ENCODE assay signal across 8 cellular contexts in genomic region chr7:74026406-74027123, GRCh38. TPM values are rescaled to one million over a fixed set of nuclear protein-coding genes. Genes with fewer than 3 reads are reported as not detected.
DNase-seq lines count a peak whose midpoint lies in the region; ATAC-seq, FAIRE-seq and TF ChIP-seq lines count a peak whose summit lies in the region.

No MANE protein-coding gene starts in this region.

- in situ Hi-C loops in GM13977 (cut with MboI; ENCODE audit: low pct_unique_long_range_greater_than_20kb, low sequenced_read_pairs, unreplicated experiment), result no loop called here

- POLR2A ChIA-PET in A549 (lab: Yijun Ruan, JAX), result interaction anchor here (0.5 kb wide), 1 partner anchor 212 kb away, joined by 6 read pairs; no protein-coding TSS in a partner anchor

- H3K9me3 ChIP-seq in A549 (no peaks in the 10 kb centered on the region), colonic mucosa (no peaks in the 10 kb centered on the region)

- intact Hi-C loops in colonic mucosa (cut with DNase I), result loop anchor here (5.0 to 10.0 kb wide), 2 partner anchors 132 to 159 kb away; no protein-coding TSS in a partner anchor
- intact Hi-C loops in lower leg skin (cut with DNase I; ENCODE audit: low total_unique reads), result loop anchor here (5.0 kb wide), 1 partner anchor 159 kb away; no protein-coding TSS in a partner anchor

- no peaks in the 10 kb centered on the region for H3K36me3 ChIP-seq in colonic mucosa

- CTCF ChIA-PET in A549 (lab: Yijun Ruan, JAX), result interaction anchor here (0.6 to 8.1 kb wide), 48 partner anchors 12 to 374 kb away, joined by 3 to 94 read pairs (median 6); partner anchors contain the start of genes METTL27 and TMEM270

- H3K27ac ChIP-seq in A549 (peak overlapping the region; percentile 36 to 46; a peak in 2 of 6 replicates), colonic mucosa (peak overlapping the region; percentile 37)

- TF ChIP-seq RAD21 in A549 (conservative IDR thresholded peaks at IDR 0.05 in 1 of 2, IDR thresholded peaks at IDR 0.05 in 1 of 2), result peak; percentile 77 to 81

- peak; percentile 60 to 88 for ATAC-seq in A549
- no peak for ATAC-seq in GM19324 (IDR thresholded peaks at IDR 0.05; ENCODE audit: low FRiP score, unreplicated experiment)

- peak overlapping the region; percentile 49; the same call in 2 of the 3 replicates for H3K4me2 ChIP-seq in A549

- DNase-seq in A549 (ENCODE audit: low read depth in 1 of 2, low spot score in 1 of 2) (peak; percentile 54 to 75), GM13977 (ENCODE audit: low spot score) (peak; percentile 88), NCI-H2196 (lab: John Stamatoyannopoulos, UW; ENCODE audit: unreplicated experiment) (peak; percentile 57), colonic mucosa (peak; percentile 83), lower leg skin (ENCODE audit: low spot score in 2 of 2) (peak; percentile 78 to 97)
- peak; percentile 60 for DNase-seq in activated CD4-positive, alpha-beta T cell treated with anti-CD3 and anti-CD28 coated beads, Interleukin-2, amount 50 U/mL, for 1 hour
- peak; percentile 2 to 51 (median 29) for DNase-seq in stimulated activated CD4-positive, alpha-beta T cell treated with anti-CD3 and anti-CD28 coated beads, TNF-alpha, amount 100 ng/mL, for 1 hour (ENCODE audit: low read depth in 3 of 3, low spot score in 1 of 3)

- TF ChIP-seq POLR2A in A549 (IDR thresholded peaks at IDR 0.05; ENCODE audit: low read length), result no peak
- no peak for TF ChIP-seq POLR2A in lower leg skin (IDR thresholded peaks at IDR 0.05)

- H3K4me1 ChIP-seq in A549 (peaks cover 37% of the 10 kb centered on the region), colonic mucosa (no peaks in the 10 kb centered on the region)

- no peak for TF ChIP-seq EP300 in A549 (IDR thresholded peaks at IDR 0.05)

- no peaks in the 10 kb centered on the region for H3K27me3 ChIP-seq in colonic mucosa

- WGBS in A549 (ENCODE audit: missing lambda C conversion rate), result 4% methylated on average over 13 of the region's 14 CpGs
- 9 to 16% methylated on average over 8 to 14 of the region's 14 CpGs for WGBS in lower leg skin, 2 donors

- peak; percentile 78 for TF ChIP-seq CTCF in A549 (IDR thresholded peaks at IDR 0.05)
- TF ChIP-seq CTCF in GM13977 (IDR thresholded peaks at IDR 0.05; ENCODE audit: extremely low read depth, insufficient read depth, missing control alignments), result peak; percentile 95
- peak; percentile 95 for TF ChIP-seq CTCF in colonic mucosa (IDR thresholded peaks at IDR 0.05)
- TF ChIP-seq CTCF in lower leg skin (IDR thresholded peaks at IDR 0.05), result peak in 1 of 3 donors; percentile 90

- H3K4me3 ChIP-seq in A549, result no peak overlapping the region
- H3K4me3 ChIP-seq in colonic mucosa, result no peak overlapping the region
- no peak overlapping the region for H3K4me3 ChIP-seq in lower leg skin (ENCODE audit: low read depth, poor library complexity, severe bottlenecking)

- FAIRE-seq in A549 (lab: Jason Lieb, UNC), result no peak

- peak overlapping the region in 1 of 2 donors; percentile 19 for H3K9ac ChIP-seq in colonic mucosa (ENCODE audit: low read depth in 2 of 2, low read length in 2 of 2)

TF ChIP-seq in A549, 52 proteins besides CTCF, POLR2A, EP300 and RAD21:
- no peak for TF ChIP-seq NFE2L2 (conservative IDR thresholded peaks at IDR 0.05; ENCODE audit: low read length)
- TF ChIP-seq, protein P1, sequence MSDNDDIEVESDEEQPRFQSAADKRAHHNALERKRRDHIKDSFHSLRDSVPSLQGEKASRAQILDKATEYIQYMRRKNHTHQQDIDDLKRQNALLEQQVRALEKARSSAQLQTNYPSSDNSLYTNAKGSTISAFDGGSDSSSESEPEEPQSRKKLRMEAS (IDR thresholded peaks at IDR 0.05), result peak; percentile 35; the same call in 1 of the 2 replicates
- TF ChIP-seq SMC3 (IDR thresholded peaks at IDR 0.05), result peak; percentile 80
- TF ChIP-seq RCOR1 (IDR thresholded peaks at IDR 0.05; ENCODE audit: low read depth, low read length), result no peak
- no peak for TF ChIP-seq KDM5A (IDR thresholded peaks at IDR 0.05)
- no peak for TF ChIP-seq USF2 (IDR thresholded peaks at IDR 0.05)
- TF ChIP-seq MAZ (IDR thresholded peaks at IDR 0.05; ENCODE audit: borderline replicate concordance, low read depth, low read length), result no peak
- TF ChIP-seq MAFK (IDR thresholded peaks at IDR 0.05; ENCODE audit: partially characterized antibody), result no peak
- TF ChIP-seq NR3C1 (IDR thresholded peaks at IDR 0.05), result no peak
- TF ChIP-seq EHMT2 (IDR thresholded peaks at IDR 0.05; ENCODE audit: low read depth), result no peak
- TF ChIP-seq HOXB13 (CRISPR knock-in tag; IDR thresholded peaks at IDR 0.05; ENCODE audit: low read depth), result no peak
- TF ChIP-seq CEBPB (IDR thresholded peaks at IDR 0.05), result no peak
- no peak for TF ChIP-seq RNF2 (IDR thresholded peaks at IDR 0.05; ENCODE audit: borderline replicate concordance, low read depth)
TF ChIP-seq in A549: peak in this region for 2.

RNA-seq across cellular contexts. Expression of gene ELN, which starts 1.4 kb away (rescaled TPM):
- polyA plus RNA-seq in A549 (2011; rRNA removed) (0.08 and 0.16 TPM in 2 replicates), A549 (2017; fragmentation: RNase III; extraction: RNeasy Plus Mini Kit Qiagen cat#74134 plus additional on column Dnase treatment) (0.09 to 0.16 TPM (median 0.12 TPM) in 3 replicates)
- 0.14 and 0.15 TPM in 2 replicates for polyA plus RNA-seq in A549 (2012; cell fraction: cytosol; rRNA removed)
- 0.11 and 0.26 TPM in 2 replicates for polyA plus RNA-seq in A549 (2012; cell fraction: nucleus; rRNA removed)
- polyA minus RNA-seq in A549 (2011; rRNA and poly(A)+ RNA removed), result 0.15 TPM in 1 of 2 replicates, not detected in the other
- total RNA-seq in colonic mucosa (10 to 100 TPM in 1 of 2 donors, 1 to 10 TPM in 1; 6.9 to 12.6 TPM), lower leg skin (10 to 100 TPM in 3 of 4 donors, 1 to 10 TPM in 1; 5.6 to 96.2 (median 32.4) TPM)

RNA-seq across cellular contexts. Expression of gene LIMK1, which starts 57.0 kb away (rescaled TPM):
- polyA plus RNA-seq in A549 (2011; rRNA removed) (17.6 and 25.3 TPM in 2 replicates), A549 (2017; fragmentation: RNase III; extraction: RNeasy Plus Mini Kit Qiagen cat#74134 plus additional on column Dnase treatment) (28.9 to 31.8 TPM (median 28.9 TPM) in 3 replicates)
- 34.8 and 39.1 TPM in 2 replicates for polyA plus RNA-seq in A549 (2012; cell fraction: cytosol; rRNA removed)
- polyA plus RNA-seq in A549 (2012; cell fraction: nucleus; rRNA removed), result 63.4 and 82.0 TPM in 2 replicates
- 42.1 and 48.2 TPM in 2 replicates for polyA minus RNA-seq in A549 (2011; rRNA and poly(A)+ RNA removed)
- total RNA-seq in colonic mucosa (10 to 100 TPM; 11.1 to 16.5 TPM), lower leg skin (10 to 100 TPM in 3 of 4 donors, 1 to 10 TPM in 1; 7.7 to 19.5 (median 14.6) TPM)

Comparison
In these comparisons a context has a peak if more than half of its experiments do, and no peak if none do; other contexts are left out.
1. DNase-seq: peak in every context shown above with its lines; median percentile 88 in GM13977; 88 in lower leg skin; 83 in colonic mucosa; 64 in A549; 60 in activated CD4-positive, alpha-beta T cell treated with anti-CD3 and anti-CD28 coated beads, Interleukin-2, amount 50 U/mL, for 1 hour; 57 in NCI-H2196; 29 in stimulated activated CD4-positive, alpha-beta T cell treated with anti-CD3 and anti-CD28 coated beads, TNF-alpha, amount 100 ng/mL, for 1 hour.